8 cellular contexts compared by ENCODE assay signal in genomic region chr3:182979103-182979697, GRCh38. TPM values are rescaled to one million over a fixed set of nuclear protein-coding genes. Genes with fewer than 3 reads are reported as not detected.
DNase-seq lines count a peak whose midpoint lies in the region; ATAC-seq, FAIRE-seq and TF ChIP-seq lines count a peak whose summit lies in the region.

No MANE protein-coding gene starts in this region.

- DNase-seq in NOMO-1 treated with DMSO at 0.1 percent for 48 hours (lab: John Stamatoyannopoulos, UW; ENCODE audit: unreplicated experiment) (peak; percentile 56), NOMO-1 treated with dmso at 0.1 percent for 144 hours (lab: John Stamatoyannopoulos, UW; ENCODE audit: unreplicated experiment) (no peak), RPMI8226 (peak; percentile 41), pancreas (no peak), superior temporal gyrus (ENCODE audit: extremely low spot score) (no peak), MV-4-11 (lab: John Stamatoyannopoulos, UW) (no peak)

- H3K4me1 ChIP-seq in esophagus (ENCODE audit: control insufficient read depth in 2 of 2, insufficient read depth in 2 of 2, low read length in 1 of 2): no peaks in the 10 kb centered on the region
- H3K4me1 ChIP-seq in pancreas: peaks cover 0 to 10% (median 8%) of the 10 kb centered on the region in 3 donors

- 3 to 5% methylated on average over 10 of the region's 10 CpGs for whole genome bisulfite sequencing in esophagus, 2 donors
- 1 to 2% methylated on average over 10 of the region's 10 CpGs for WGBS in pancreas, 2 donors

- FAIRE-seq in pancreas (lab: Jason Lieb, UNC): no peak

- no peak for TF ChIP-seq CTCF in pancreas (IDR thresholded peaks at IDR 0.05)

- H3K9me3 ChIP-seq in esophagus (ENCODE audit: control insufficient read depth in 2 of 2, insufficient read depth in 1 of 2, low read depth in 1 of 2, low read length in 1 of 2): no peaks in the 10 kb centered on the region
- no peaks in the 10 kb centered on the region for H3K9me3 ChIP-seq in pancreas

- ATAC-seq in pancreas: peak in 2 of 4 donors; percentile 9 to 13
- ATAC-seq in GM21447 (IDR thresholded peaks at IDR 0.05; ENCODE audit: unreplicated experiment): no peak

- intact Hi-C loops in pancreas (cut with DNase I): no loop called here

- peak overlapping the region; percentile 79 to 94 for H3K4me3 ChIP-seq in esophagus (ENCODE audit: low read depth in 1 of 2, low read length in 2 of 2)
- H3K4me3 ChIP-seq in pancreas: peak overlapping the region; percentile 74 to 94 (median 84)

- H3K27me3 ChIP-seq in esophagus (ENCODE audit: control insufficient read depth in 1 of 2, insufficient read depth in 2 of 2, low read length in 2 of 2) (no peaks in the 10 kb centered on the region), pancreas (no peaks in the 10 kb centered on the region)

- H3K27ac ChIP-seq in esophagus (ENCODE audit: low read depth in 2 of 2, low read length in 1 of 2): peak overlapping the region in 1 of 2 donors; percentile 24
- no peak overlapping the region for H3K27ac ChIP-seq in pancreas

- H3K36me3 ChIP-seq in esophagus (ENCODE audit: control insufficient read depth in 2 of 2, insufficient read depth in 2 of 2, low read length in 1 of 2): no peaks in the 10 kb centered on the region
- no peaks in the 10 kb centered on the region for H3K36me3 ChIP-seq in pancreas

RNA-seq across cellular contexts. Expression of gene DCUN1D1, which starts 1.1 kb away (rescaled TPM):
- 1 to 10 TPM; 7.9 to 8.9 TPM for polyA plus RNA-seq in esophagus
- total RNA-seq in pancreas: 10 to 100 TPM; 15.5 to 25.0 (median 17.1) TPM
- 1 to 10 TPM; 2.8 to 6.2 TPM for polyA plus RNA-seq in pancreas

Comparison
In these comparisons a context has a peak if more than half of its experiments do, and no peak if none do; other contexts are left out.
1. DNase-seq: peak in NOMO-1 treated with DMSO at 0.1 percent for 48 hours (single experiment) and RPMI8226 (single experiment); none in NOMO-1 treated with dmso at 0.1 percent for 144 hours (single experiment), pancreas (0 of 6), superior temporal gyrus (single experiment) and MV-4-11 (single experiment).